ENCODE assay signal across 9 cellular contexts in the genomic region with DNA sequence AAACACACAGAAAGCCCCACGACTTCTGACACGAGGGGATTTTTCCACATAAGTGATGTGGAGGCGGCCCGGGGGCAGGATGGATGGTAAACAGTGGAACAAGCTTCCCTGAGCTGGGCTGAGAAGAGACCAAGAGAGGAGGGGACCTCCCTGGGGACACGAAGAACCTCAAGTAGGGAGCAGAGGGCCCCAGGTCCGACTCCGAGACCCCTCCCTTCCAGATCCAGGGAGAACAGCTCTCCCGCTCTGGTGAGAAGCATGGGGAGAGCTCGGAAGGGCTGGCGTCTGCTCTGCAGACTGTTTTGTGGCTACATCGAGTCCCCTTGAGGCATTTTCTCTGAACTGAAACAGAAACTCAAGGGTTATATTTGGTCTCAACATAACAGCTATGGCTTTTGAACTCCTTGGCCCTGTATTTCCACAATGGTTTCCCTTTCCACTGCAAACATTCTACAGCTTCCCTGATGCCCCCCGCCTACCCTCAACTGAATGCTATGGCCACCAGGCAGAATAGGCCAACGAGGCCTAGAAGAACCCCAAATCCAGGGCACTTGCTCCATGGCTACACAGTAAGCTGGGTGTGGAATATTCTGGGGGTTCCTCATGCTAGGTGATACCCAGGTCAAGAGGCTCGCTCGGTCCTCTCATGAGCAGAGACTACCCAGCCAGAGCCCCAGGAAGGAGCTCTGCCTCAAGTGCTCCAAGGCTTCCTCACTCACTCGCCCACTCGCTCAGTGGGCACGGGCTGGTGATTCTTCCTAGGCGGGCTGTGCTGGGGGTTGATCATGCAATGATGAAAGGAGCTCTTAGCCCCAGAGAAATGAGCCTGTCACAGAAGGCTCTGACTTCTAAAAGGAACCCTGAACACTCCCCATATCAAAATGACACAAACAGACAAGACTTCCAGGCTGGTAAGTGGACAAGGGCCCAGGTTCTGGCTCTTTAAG. TPM values are rescaled to one million over a fixed set of nuclear protein-coding genes. Genes with fewer than 3 reads are reported as not detected.
DNase-seq lines count a peak whose midpoint lies in the region; ATAC-seq, FAIRE-seq and TF ChIP-seq lines count a peak whose summit lies in the region.
"Had no signal": no experiment of that assay in that cellular context is flagged by ENCODE, and none has a peak within 500 bp of the region (broad histone marks: within the 10 kb centered on the region; RNA-seq: fewer than 3 reads in every experiment).

No MANE protein-coding gene starts in this region.

- TF ChIP-seq POLR2A in GM10847 (IDR thresholded peaks at IDR 0.05; ENCODE audit: extremely low read depth, insufficient read length) (peak; percentile 29), H1 (IDR thresholded peaks at IDR 0.05; ENCODE audit: control extremely low read depth in 1 of 2, low read depth in 2 of 2, low read length in 2 of 2) (no peak), uterus (IDR thresholded peaks at IDR 0.05) (no peak)

- H2BK15ac ChIP-seq in H1 (ENCODE audit: low read length): no peak overlapping the region

- no peak overlapping the region for H2AK5ac ChIP-seq in H1 (ENCODE audit: low read depth, low read length)

- no peak overlapping the region for H3K56ac ChIP-seq in H1 (replicated peaks; ENCODE audit: insufficient read length, low read depth, low read length)

- DNase-seq in H1 (ENCODE audit: low read depth in 1 of 2, low spot score in 2 of 2) (no peak), uterus (no peak), CD1c-positive myeloid dendritic cell (ENCODE audit: extremely low spot score) (no peak), iPS-NIHi11 (ENCODE audit: low spot score) (no peak), AG08395 (ENCODE audit: low spot score) (no peak)

- POLR2A ChIA-PET in H1 (lab: Charles Lee; ENCODE audit: partially characterized antibody): interaction anchor here (1.3 kb wide), 1 partner anchor 13 kb away, joined by 4 read pairs; no protein-coding TSS in a partner anchor

- peak; percentile 64 for ATAC-seq in GM19467 (IDR thresholded peaks at IDR 0.05; ENCODE audit: unreplicated experiment)
- peak; percentile 38 for ATAC-seq in HG03469 (IDR thresholded peaks at IDR 0.05; ENCODE audit: unreplicated experiment)

- no peak overlapping the region for H3K14ac ChIP-seq in H1 (ENCODE audit: insufficient read length)

- WGBS in H1 (ENCODE audit: extremely low coverage in 1 of 2, insufficient coverage in 1 of 2, insufficient read length in 1 of 2, insufficient replicate concordance in 2 of 2, low coverage in 1 of 2, low lambda C conversion rate in 2 of 2, missing lambda C conversion rate in 1 of 2), 2 experiments: 94% methylated on average over 18 of the region's 19 CpGs; no CpG with 5 or more reads in 1 of the 2 experiments

- no peak overlapping the region for H2BK20ac ChIP-seq in H1 (ENCODE audit: low read length)

- H3K4me1 ChIP-seq in H1 (replicated peaks in 1 of 4; ENCODE audit: control insufficient read depth in 3 of 4, insufficient read depth in 4 of 4, low read length in 3 of 4) (peaks cover 0 to 4% (median 1%) of the 10 kb centered on the region in 4 experiments; a peak in 4 of 7 replicates), uterus (peaks cover 12 to 26% of the 10 kb centered on the region in 2 donors)

- H3K36me3 ChIP-seq in H1 (ENCODE audit: control insufficient read depth in 2 of 4, insufficient read depth in 4 of 4, low read length in 3 of 4): 0 out of 8 replicates have a peak, but pooled peaks cover 0 to 3% (median 0%) of the 10 kb centered on the region in 4 experiments
- no peaks in the 10 kb centered on the region for H3K36me3 ChIP-seq in uterus

- no peak overlapping the region for H4K5ac ChIP-seq in H1 (ENCODE audit: insufficient read length, low read depth, low read length)

- no peaks in the 10 kb centered on the region for H3K23me2 ChIP-seq in H1 (ENCODE audit: low read depth, low read length)

- TF ChIP-seq RAD21 in H1 (IDR thresholded peaks at IDR 0.05 in 1 of 2, conservative IDR thresholded peaks at IDR 0.05 in 1 of 2; ENCODE audit: low read depth in 2 of 2, low read length in 2 of 2): no peak

- H3K4me2 ChIP-seq in H1 (ENCODE audit: insufficient read depth in 1 of 2, low read depth in 2 of 2, low read length in 2 of 2): no peak overlapping the region

- no peak overlapping the region for H3K4ac ChIP-seq in H1 (replicated peaks; ENCODE audit: insufficient read length, low read depth, low read length)

- no peaks in the 10 kb centered on the region for H3K27me3 ChIP-seq in H1 (replicated peaks in 1 of 4; ENCODE audit: control insufficient read depth in 3 of 4, extremely low read depth in 1 of 4, insufficient read depth in 3 of 4, low read length in 3 of 4)
- H3K27me3 ChIP-seq in uterus: no peaks in the 10 kb centered on the region

- H3K4me3 ChIP-seq in H1 (ENCODE audit: extremely low read depth in 1 of 4, insufficient read depth in 2 of 4, low read depth in 3 of 4, low read length in 4 of 4): no peak overlapping the region
- H3K4me3 ChIP-seq in uterus: no peak overlapping the region

- H4K91ac ChIP-seq in H1 (replicated peaks; ENCODE audit: insufficient read length, low read length): no peak overlapping the region

- no peak for TF ChIP-seq CTCF in H1 (IDR thresholded peaks at IDR 0.05; ENCODE audit: control extremely low read depth in 1 of 3, insufficient read depth in 1 of 3, low read depth in 1 of 3, low read length in 3 of 3)
- no peak for TF ChIP-seq CTCF in uterus (IDR thresholded peaks at IDR 0.05)

- H4K20me1 ChIP-seq in H1 (replicated peaks in 1 of 2; ENCODE audit: control insufficient read depth in 1 of 2, insufficient read depth in 2 of 2, low read length in 2 of 2): peaks cover 0 to 5% of the 10 kb centered on the region in 2 experiments

- CTCF ChIA-PET in H1 (lab: Charles Lee; ENCODE audit: partially characterized antibody): interaction anchor here (0.5 to 2.8 kb wide), 11 partner anchors 8 to 213 kb away, joined by 3 to 14 read pairs (median 4); no protein-coding TSS in a partner anchor

- no peak overlapping the region for H2BK12ac ChIP-seq in H1 (ENCODE audit: low read depth, low read length)

- H3K79me1 ChIP-seq in H1 (ENCODE audit: low read depth, low read length): peaks cover 3% of the 10 kb centered on the region; the same call in 1 of the 2 replicates

- TF ChIP-seq EP300 in H1 (IDR thresholded peaks at IDR 0.05; ENCODE audit: borderline replicate concordance in 1 of 2, low read depth in 2 of 2, low read length in 2 of 2): no peak

- H3K9me3 ChIP-seq in H1 (ENCODE audit: insufficient read depth in 2 of 2, low read depth in 1 of 2, low read length in 1 of 2) (no peaks in the 10 kb centered on the region), uterus (no peaks in the 10 kb centered on the region)

- FAIRE-seq in H1 (lab: Jason Lieb, UNC): no peak
- FAIRE-seq: astrocyte had no signal

- H2AFZ ChIP-seq in H1 (ENCODE audit: low read length): no peak overlapping the region

- no peak overlapping the region for H4K8ac ChIP-seq in H1 (ENCODE audit: extremely low read depth, insufficient read depth, low read length)

- H3K27ac ChIP-seq in H1 (ENCODE audit: low read depth, low read length) (no peak overlapping the region), uterus (peak overlapping the region; percentile 16 to 29)

- no peak overlapping the region for H3K23ac ChIP-seq in H1 (ENCODE audit: insufficient read length)

- intact Hi-C loops in uterus (cut with DNase I; ENCODE audit: low total_unique reads): no loop called here

- no peak overlapping the region for H3K18ac ChIP-seq in H1 (ENCODE audit: extremely low read depth, low read length)

- no peak overlapping the region for H2BK120ac ChIP-seq in H1 (replicated peaks; ENCODE audit: low read depth, low read length)

- no peak overlapping the region for H3K9ac ChIP-seq in H1 (replicated peaks in 1 of 4; ENCODE audit: extremely low read depth in 1 of 4, low read depth in 3 of 4, low read length in 3 of 4)

- H2BK5ac ChIP-seq in H1 (ENCODE audit: low read depth, low read length): peak overlapping the region; percentile 49; the same call in 1 of the 2 replicates

- H3K79me2 ChIP-seq in H1 (ENCODE audit: control insufficient read depth in 1 of 2, insufficient read depth in 2 of 2, low read length in 2 of 2): no peaks in the 10 kb centered on the region

TF ChIP-seq in H1, 55 proteins besides CTCF, POLR2A, EP300 and RAD21:
- no peak for TF ChIP-seq BRCA1 (IDR thresholded peaks at IDR 0.05; ENCODE audit: low read depth, low read length)
- TF ChIP-seq, protein P1, sequence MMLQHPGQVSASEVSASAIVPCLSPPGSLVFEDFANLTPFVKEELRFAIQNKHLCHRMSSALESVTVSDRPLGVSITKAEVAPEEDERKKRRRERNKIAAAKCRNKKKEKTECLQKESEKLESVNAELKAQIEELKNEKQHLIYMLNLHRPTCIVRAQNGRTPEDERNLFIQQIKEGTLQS (IDR thresholded peaks at IDR 0.05; ENCODE audit: insufficient read depth, low read depth, low read length): no peak
- no peak for TF ChIP-seq HDAC6 (IDR thresholded peaks at IDR 0.05; ENCODE audit: low read depth, low read length)
- TF ChIP-seq CHD2 (IDR thresholded peaks at IDR 0.05; ENCODE audit: low read length): no peak
- no peak for TF ChIP-seq RNF2 (IDR thresholded peaks at IDR 0.05; ENCODE audit: borderline replicate concordance, low read depth, low read length, missing control alignments, poor library complexity, severe bottlenecking)
- TF ChIP-seq SP1 (IDR thresholded peaks at IDR 0.05; ENCODE audit: low read depth, low read length): no peak
- no peak for TF ChIP-seq SIN3A (conservative IDR thresholded peaks at IDR 0.05 in 1 of 2, IDR thresholded peaks at IDR 0.05 in 1 of 2; ENCODE audit: low read depth in 1 of 2, low read length in 2 of 2)
- no peak for TF ChIP-seq MAFK (IDR thresholded peaks at IDR 0.05; ENCODE audit: low read depth, low read length)
- no peak for TF ChIP-seq YY1 (IDR thresholded peaks at IDR 0.05; ENCODE audit: low read depth, low read length)
- TF ChIP-seq SP4 (IDR thresholded peaks at IDR 0.05; ENCODE audit: low read length): no peak
- no peak for TF ChIP-seq KDM1A (IDR thresholded peaks at IDR 0.05; ENCODE audit: borderline replicate concordance, low read length)
TF ChIP-seq in H1: peak in this region for 0.

RNA-seq across cellular contexts. Expression of gene FAM53B, which starts 47.5 kb away (rescaled TPM):
- 13.9 and 14.4 TPM in 2 replicates for total RNA-seq in H1 (2021; fragmentation: NEBNext Ultra II Directional; extraction: Animal tissue kit (Norgen Biotek cat#: 25700))
- 5.3 and 7.9 TPM in 2 replicates for polyA plus RNA-seq in H1 (2011; rRNA removed)
- polyA plus RNA-seq in H1 (2011; cell fraction: cytosol; rRNA removed): 6.9 TPM
- 9.7 TPM for polyA plus RNA-seq in H1 (2011; cell fraction: nucleus; rRNA removed)
- polyA plus RNA-seq in H1 (2012, experiment 1 of 2): 6.0 to 8.9 TPM (median 8.6 TPM) in 4 replicates
- 7.8 TPM for polyA plus RNA-seq in H1 (2012, experiment 2 of 2)
- polyA plus RNA-seq in H1 (2013, experiment 1 of 2): 5.2 TPM
- polyA plus RNA-seq in H1 (2013, experiment 2 of 2): 5.4 TPM
- 15.9 and 18.0 TPM in 2 replicates for polyA minus RNA-seq in H1 (2011; rRNA and poly(A)+ RNA removed)
- polyA minus RNA-seq in H1 (2011; cell fraction: cytosol; rRNA and poly(A)+ RNA removed): 13.6 TPM
- 14.8 TPM for polyA minus RNA-seq in H1 (2011; cell fraction: nucleus; rRNA and poly(A)+ RNA removed)
- 10 to 100 TPM; 10.9 to 94.3 (median 67.8) TPM for total RNA-seq in uterus
